ENCODE assay signal across 11 cellular contexts in genomic region chr18:79798999-79799370, GRCh38. TPM values are rescaled to one million over a fixed set of nuclear protein-coding genes. Genes with fewer than 3 reads are reported as not detected.
A peak's percentile ranks its signal among the peaks of the same experiment; 100 is the strongest.
DNase-seq lines count a peak whose midpoint lies in the region; ATAC-seq and TF ChIP-seq lines count a peak whose summit lies in the region.
"Had no signal": no experiment of that assay in that cellular context is flagged by ENCODE, and none has a peak within 500 bp of the region (broad histone marks: within the 10 kb centered on the region; RNA-seq: fewer than 3 reads in every experiment).

No MANE protein-coding gene starts in this region.

- no peaks in the 10 kb centered on the region for H3K9me3 ChIP-seq in DND-41 (ENCODE audit: insufficient read depth, low read length, severe bottlenecking)
- no peaks in the 10 kb centered on the region for H3K9me3 ChIP-seq in Peyer's patch
- H3K9me3 ChIP-seq in iPS DF 6.9 (ENCODE audit: control insufficient read depth, insufficient read depth, low read length): no peaks in the 10 kb centered on the region

- no peak for ATAC-seq in DND-41 (ENCODE audit: insufficient read depth, low read depth)
- ATAC-seq: left lobe of liver had no signal

- H3K4me2 ChIP-seq in DND-41 (ENCODE audit: insufficient read depth, low read length): peak overlapping the region; percentile 30

- in situ Hi-C loops in KBM-7 (cut with MboI; ENCODE audit: low pct_unique_long_range_greater_than_20kb, low sequenced_read_pairs): no loop called here

- H3K4me3 Mint-ChIP-seq in progenitor cell of endocrine pancreas (ENCODE audit: low read depth): peak overlapping the region; percentile 61

- peaks cover 19% of the 10 kb centered on the region for H3K4me1 ChIP-seq in DND-41 (ENCODE audit: insufficient read depth, low read length)
- H3K4me1 ChIP-seq in Peyer's patch: peaks cover 0 to 24% (median 12%) of the 10 kb centered on the region in 4 donors
- no peaks in the 10 kb centered on the region; the same call in 1 of the 2 replicates for H3K4me1 ChIP-seq in iPS DF 6.9 (ENCODE audit: control insufficient read depth, insufficient read depth, low read length)

- H4K20me1 ChIP-seq in DND-41 (ENCODE audit: insufficient read depth, low read length): no peaks in the 10 kb centered on the region

- no peak overlapping the region for H3K9ac ChIP-seq in DND-41 (ENCODE audit: low read depth, low read length)

- no peaks in the 10 kb centered on the region for H3K79me2 ChIP-seq in DND-41 (ENCODE audit: insufficient read depth, low read length)

- no peaks in the 10 kb centered on the region for H3K9me3 Mint-ChIP-seq in progenitor cell of endocrine pancreas (ENCODE audit: low read depth)

- H3K27ac ChIP-seq in DND-41 (ENCODE audit: low read length) (peak overlapping the region; percentile 59), Peyer's patch (peak overlapping the region in 1 of 4 donors; percentile 30), iPS DF 6.9 (ENCODE audit: low read length) (no peak overlapping the region)

- TF ChIP-seq POLR2A in Peyer's patch (IDR thresholded peaks at IDR 0.05): peak; percentile 42 to 52

- WGBS in iPS DF 6.9 (ENCODE audit: insufficient coverage, insufficient read length): no CpG with 5 or more reads among the region's 14 CpGs

- H3K27ac Mint-ChIP-seq in progenitor cell of endocrine pancreas: no peak overlapping the region

- H3K36me3 Mint-ChIP-seq in progenitor cell of endocrine pancreas (ENCODE audit: insufficient read depth): no peaks in the 10 kb centered on the region

- TF ChIP-seq CTCF in DND-41 (IDR thresholded peaks at IDR 0.05; ENCODE audit: borderline replicate concordance, extremely low read depth, low read length, poor library complexity, severe bottlenecking) (no peak), Peyer's patch (IDR thresholded peaks at IDR 0.05) (no peak), progenitor cell of endocrine pancreas (IDR thresholded peaks at IDR 0.05; ENCODE audit: unreplicated experiment) (no peak)

- H3K4me3 ChIP-seq in DND-41 (ENCODE audit: low read depth in 1 of 2, low read length in 2 of 2) (no peak overlapping the region), Peyer's patch (peak overlapping the region; percentile 24 to 58 (median 47)), iPS DF 6.9 (ENCODE audit: low read length) (peak overlapping the region; percentile 29; the same call in 1 of the 2 replicates)

- H3K4me1 Mint-ChIP-seq in progenitor cell of endocrine pancreas (ENCODE audit: low read depth): peaks cover 16% of the 10 kb centered on the region

- H3K27me3 Mint-ChIP-seq in progenitor cell of endocrine pancreas: peaks cover 84% of the 10 kb centered on the region

- H3K27me3 ChIP-seq in DND-41 (ENCODE audit: insufficient read depth, low read length, poor library complexity) (no peaks in the 10 kb centered on the region), Peyer's patch (peaks cover 0 to 10% of the 10 kb centered on the region in 2 donors), iPS DF 6.9 (ENCODE audit: control insufficient read depth, insufficient read depth, low read length) (peaks cover 26% of the 10 kb centered on the region; the same call in 1 of the 2 replicates)

- H3K36me3 ChIP-seq in DND-41 (ENCODE audit: insufficient read depth, low read length): no peaks in the 10 kb centered on the region
- no peaks in the 10 kb centered on the region for H3K36me3 ChIP-seq in Peyer's patch
- no peaks in the 10 kb centered on the region for H3K36me3 ChIP-seq in iPS DF 6.9 (ENCODE audit: control insufficient read depth, insufficient read depth, low read length)

- peak overlapping the region; percentile 51; the same call in 1 of the 2 replicates for H2AFZ ChIP-seq in DND-41 (ENCODE audit: low read depth, low read length)

- DNase-seq in DND-41 (no peak), Peyer's patch (peak in 2 of 3 donors; percentile 64 to 69), iPS DF 6.9 (ENCODE audit: low read depth, low spot score) (no peak), progenitor cell of endocrine pancreas (ENCODE audit: low spot score, unreplicated experiment) (no peak), NCI-H345 treated with DMSO at 0.1 percent for 48 hours (lab: John Stamatoyannopoulos, UW; ENCODE audit: unreplicated experiment) (no peak), KBM-7 (no peak)
- no peak for DNase-seq in activated CD4-positive, alpha-beta T cell treated with anti-CD3 and anti-CD28 coated beads for 4 hours
- no peak for DNase-seq in activated CD4-positive, alpha-beta T cell treated with anti-CD3 and anti-CD28 coated beads, Interleukin-2, amount 50 U/mL, for 1 hour
- DNase-seq: stimulated activated naive CD4-positive, alpha-beta T cell treated with Interleukin-2 at 50 U/mL for 16 hours had no signal

RNA-seq across cellular contexts. Expression of gene KCNG2, which starts 1.2 kb away (rescaled TPM):
- total RNA-seq in Peyer's patch (1 to 10 TPM in 3 of 4 donors, not detected in 1; 2.3 to 3.8 (median 3.2) TPM), progenitor cell of endocrine pancreas (not detected in 2 replicates)
- total RNA-seq: Daoy, left lobe of liver had no signal

Comparison
In these comparisons a context has a peak if more than half of its experiments do, and no peak if none do; other contexts are left out.
1. DNase-seq: peak in Peyer's patch (2 of 3); none in DND-41 (single experiment), iPS DF 6.9 (single experiment), progenitor cell of endocrine pancreas (single experiment), NCI-H345 treated with DMSO at 0.1 percent for 48 hours (single experiment), activated CD4-positive, alpha-beta T cell treated with anti-CD3 and anti-CD28 coated beads for 4 hours (0 of 2), KBM-7 (single experiment) and activated CD4-positive, alpha-beta T cell treated with anti-CD3 and anti-CD28 coated beads, Interleukin-2, amount 50 U/mL, for 1 hour (single experiment).
2. H3K4me3 ChIP-seq: peak in Peyer's patch (4 of 4) and iPS DF 6.9 (single experiment); none in DND-41 (0 of 2).